ENCODE assay signal across 8 cellular contexts in the genomic region with DNA sequence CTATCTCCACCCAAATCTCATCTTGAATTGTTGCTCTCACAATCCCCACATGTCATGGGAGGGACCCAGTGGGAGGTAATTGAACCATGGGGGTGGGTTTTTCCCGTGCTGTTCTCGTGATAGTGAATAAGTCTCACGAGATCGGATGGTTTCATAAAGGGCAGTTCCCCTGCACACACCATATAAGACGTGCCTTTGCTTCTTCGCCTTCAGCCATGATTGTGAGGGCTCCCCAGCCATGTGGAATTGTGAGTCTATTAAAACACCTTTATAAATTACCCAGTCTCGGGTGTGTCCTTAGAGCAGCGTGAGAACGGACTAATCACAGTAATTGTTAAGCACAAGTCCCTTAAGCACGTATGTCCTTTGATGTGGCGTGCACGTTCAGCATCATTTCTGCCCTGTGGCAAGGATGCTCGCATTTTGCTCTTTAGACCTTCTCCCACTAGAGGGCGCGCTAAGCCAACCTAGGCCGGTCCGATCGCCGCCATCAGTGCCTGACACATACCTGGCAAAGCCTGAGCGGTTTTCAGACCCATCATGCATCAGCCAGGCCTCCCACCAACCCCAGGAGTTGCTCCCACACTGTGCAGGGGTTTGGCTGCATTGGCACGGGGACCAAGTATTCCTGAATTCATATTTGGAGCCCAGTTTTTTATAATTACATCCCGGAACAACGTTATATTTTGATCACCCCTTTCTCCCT.
DNase-seq lines count a peak whose midpoint lies in the region; ATAC-seq and TF ChIP-seq lines count a peak whose summit lies in the region.
"Not testable (repeated sequence)": the region's sequence is repeated elsewhere in the genome, so short reads cannot be mapped to it uniquely, and the experiment has no call there.

No MANE protein-coding gene starts in this region.

- TF ChIP-seq CTCF in AG04450 (IDR thresholded peaks at IDR 0.05; ENCODE audit: low read depth, low read length) (peak; percentile 52), endothelial cell (IDR thresholded peaks at IDR 0.05; ENCODE audit: unreplicated experiment) (peak; percentile 52), mesothelial cell of epicardium (IDR thresholded peaks at IDR 0.05; ENCODE audit: unreplicated experiment) (peak; percentile 51)

- H3K36me3 Mint-ChIP-seq in T-cell; endothelial cell (ENCODE audit: low read depth, unreplicated experiment); mesothelial cell of epicardium: not testable (repeated sequence)

- not testable (repeated sequence) for H3K4me1 Mint-ChIP-seq in T-cell; endothelial cell (ENCODE audit: unreplicated experiment); mesothelial cell of epicardium

- ATAC-seq in GM19023 (IDR thresholded peaks at IDR 0.05; ENCODE audit: unreplicated experiment) (peak; percentile 91), HG03025 (IDR thresholded peaks at IDR 0.05; ENCODE audit: low FRiP score, unreplicated experiment) (peak; percentile 87), T-cell (replicated peaks in 1 of 4) (peak; percentile 81 to 93 (median 86))

- not testable (repeated sequence) for H3K27ac ChIP-seq in AG04450 (ENCODE audit: low read depth, low read length)

- POLR2A ChIA-PET in AG04450 (lab: Yijun Ruan, JAX); T-cell (lab: Charles Lee): not testable (repeated sequence)

- H3K27me3 Mint-ChIP-seq in T-cell; endothelial cell (ENCODE audit: unreplicated experiment); mesothelial cell of epicardium (ENCODE audit: low read depth): not testable (repeated sequence)

- H3K9me3 ChIP-seq in AG04450 (ENCODE audit: control insufficient read depth, insufficient read depth, low read length): not testable (repeated sequence)

- not testable (repeated sequence) for H3K4me3 Mint-ChIP-seq in T-cell; endothelial cell (ENCODE audit: unreplicated experiment); mesothelial cell of epicardium

- not testable (repeated sequence) for DNase-seq in AG04450 (ENCODE audit: low read depth, low spot score)
- DNase-seq in T-cell (peak; percentile 22 to 85 (median 67)), activated T-helper 1 cell treated with Interleukin-2 at 50 U/mL for 16 hours (ENCODE audit: low read depth) (peak; percentile 25), endothelial cell (ENCODE audit: low spot score) (peak; percentile 85), mesothelial cell of epicardium (ENCODE audit: low spot score in 2 of 2, unreplicated experiment in 2 of 2) (peak; percentile 40 to 88)
- DNase-seq in stimulated activated CD4-positive, alpha-beta T cell treated with anti-CD3 and anti-CD28 coated beads, Interleukin-4, amount 100 ng/mL, for 4 hours: peak; percentile 60 to 65

- not testable (repeated sequence) for H3K27me3 ChIP-seq in AG04450 (ENCODE audit: control insufficient read depth, insufficient read depth, low read length)

- CTCF ChIA-PET in AG04450 (lab: Charles Lee); T-cell (lab: Charles Lee): not testable (repeated sequence)

- not testable (repeated sequence) for H3K4me3 ChIP-seq in AG04450 (ENCODE audit: low read depth, low read length)

- not testable (repeated sequence) for H3K27ac Mint-ChIP-seq in T-cell; endothelial cell (ENCODE audit: unreplicated experiment); mesothelial cell of epicardium

- H3K9me3 Mint-ChIP-seq in T-cell; endothelial cell (ENCODE audit: unreplicated experiment); mesothelial cell of epicardium: not testable (repeated sequence)
